In genomic region chr11:96229354-96229973, GRCh38 we compare ENCODE assay signal across 12 cellular contexts.
A peak's percentile ranks its signal among the peaks of the same experiment; 100 is the strongest.
DNase-seq lines count a peak whose midpoint lies in the region; ATAC-seq and TF ChIP-seq lines count a peak whose summit lies in the region.
"Had no signal": no experiment of that assay in that cellular context is flagged by ENCODE, and none has a peak within 500 bp of the region (broad histone marks: within the 10 kb centered on the region; RNA-seq: fewer than 3 reads in every experiment).

No MANE protein-coding gene starts in this region.

- peak; percentile 27; the same call in 2 of the 3 replicates for ATAC-seq in SK-N-SH treated with all-trans-retinoic acid at 6 μM for 48 hours
- ATAC-seq in thoracic aorta (ENCODE audit: insufficient number of reproducible peaks, low FRiP score, low read depth): no peak
- no peak for ATAC-seq in GM18873 (IDR thresholded peaks at IDR 0.05; ENCODE audit: low FRiP score, unreplicated experiment)
- ATAC-seq in GM21515 (IDR thresholded peaks at IDR 0.05; ENCODE audit: unreplicated experiment): no peak
- ATAC-seq: left colon had no signal

- no peaks in the 10 kb centered on the region for H3K27me3 ChIP-seq in layer of hippocampus (ENCODE audit: control insufficient read depth, insufficient read depth, low read length)
- no peaks in the 10 kb centered on the region for H3K27me3 ChIP-seq in thoracic aorta (replicated peaks; ENCODE audit: insufficient read depth)
- H3K27me3 ChIP-seq: BLaER1 had no signal

- H3K9me3 Mint-ChIP-seq in activated T-cell treated with anti-CD3 and anti-CD28 coated beads, Interleukin-2, amount 50 U/mL, for 24 hours: no peaks in the 10 kb centered on the region

- H3K4me3 ChIP-seq in thoracic aorta: no peak overlapping the region
- H3K4me3 ChIP-seq: BLaER1 had no signal

- no peaks in the 10 kb centered on the region for H3K9me3 ChIP-seq in thoracic aorta
- H3K9me3 ChIP-seq: BLaER1 had no signal

- TF ChIP-seq CTCF in thoracic aorta (IDR thresholded peaks at IDR 0.05): no peak

- peak overlapping the region; percentile 46 for H3K27ac ChIP-seq in layer of hippocampus (ENCODE audit: low read depth, low read length)
- peak overlapping the region; percentile 85 to 86 for H3K27ac ChIP-seq in thoracic aorta
- H3K27ac ChIP-seq: BLaER1 had no signal

- H3K4me1 Mint-ChIP-seq in activated T-cell treated with anti-CD3 and anti-CD28 coated beads, Interleukin-2, amount 50 U/mL, for 24 hours (ENCODE audit: low read depth): peaks cover 89% of the 10 kb centered on the region

- H3K36me3 Mint-ChIP-seq in activated T-cell treated with anti-CD3 and anti-CD28 coated beads, Interleukin-2, amount 50 U/mL, for 24 hours (ENCODE audit: low read depth): peaks cover 75% of the 10 kb centered on the region

- peaks cover 42 to 65% of the 10 kb centered on the region in 2 donors for H3K4me1 ChIP-seq in thoracic aorta (ENCODE audit: control insufficient read depth in 1 of 2, low read depth in 2 of 2)

- no peak for DNase-seq in activated T-cell treated with anti-CD3 and anti-CD28 coated beads, Interleukin-2, amount 50 U/mL, for 24 hours
- DNase-seq in activated T-cell treated with anti-CD3 and anti-CD28 coated beads for 4 hours (no peak), thoracic aorta (ENCODE audit: low spot score) (no peak), HUDEP-2 (lab: John Stamatoyannopoulos, UW; ENCODE audit: unreplicated experiment in 76 of 76) (no peak)
- DNase-seq: NCI-H146; stimulated activated CD4-positive, alpha-beta T cell treated with anti-CD3 and anti-CD28 coated beads, Interleukin-15, amount 100 ng/mL, for 24 hours had no signal

- no peak overlapping the region for H3K4me3 Mint-ChIP-seq in activated T-cell treated with anti-CD3 and anti-CD28 coated beads, Interleukin-2, amount 50 U/mL, for 24 hours

- H3K27ac Mint-ChIP-seq in activated T-cell treated with anti-CD3 and anti-CD28 coated beads, Interleukin-2, amount 50 U/mL, for 24 hours: peak overlapping the region; percentile 90

- H3K27me3 Mint-ChIP-seq in activated T-cell treated with anti-CD3 and anti-CD28 coated beads, Interleukin-2, amount 50 U/mL, for 24 hours: no peaks in the 10 kb centered on the region

- no peaks in the 10 kb centered on the region for H3K36me3 ChIP-seq in thoracic aorta
- H3K36me3 ChIP-seq: BLaER1 had no signal

TF ChIP-seq in SK-N-SH treated with all-trans-retinoic acid at 6 μM for 48 hours, 23 proteins besides CTCF, POLR2A, EP300 and RAD21:
- TF ChIP-seq PPARA (CRISPR knock-in tag; IDR thresholded peaks at IDR 0.05; ENCODE audit: borderline replicate concordance) (no peak), BACH2 (CRISPR knock-in tag; IDR thresholded peaks at IDR 0.05; ENCODE audit: borderline replicate concordance) (no peak), ESRRG (CRISPR knock-in tag; IDR thresholded peaks at IDR 0.05) (no peak), ISL1 (CRISPR knock-in tag; IDR thresholded peaks at IDR 0.05) (no peak), ZC3H10 (CRISPR knock-in tag; IDR thresholded peaks at IDR 0.05) (no peak), ZFP30 (CRISPR knock-in tag; IDR thresholded peaks at IDR 0.05) (no peak)
